In the genomic region with DNA sequence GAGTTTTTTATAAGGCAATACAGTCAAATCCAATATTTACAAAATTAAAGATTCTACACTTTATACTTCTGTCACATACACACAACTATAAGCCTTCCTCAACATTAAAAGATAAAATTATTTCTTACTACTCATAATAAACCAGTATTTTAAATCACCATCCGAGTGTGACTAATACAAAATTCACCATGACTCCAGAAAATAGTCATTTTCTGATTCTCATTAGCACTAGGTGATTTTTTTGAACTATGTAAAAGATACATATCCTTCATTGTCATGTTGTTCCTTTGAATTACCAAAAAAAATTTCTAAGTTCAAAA, we compare ENCODE assay signal across 8 cellular contexts. TPM values are rescaled to one million over a fixed set of nuclear protein-coding genes. Genes with fewer than 3 reads are reported as not detected.
A peak's percentile ranks its signal among the peaks of the same experiment; 100 is the strongest.
DNase-seq lines count a peak whose midpoint lies in the region; ATAC-seq, FAIRE-seq and TF ChIP-seq lines count a peak whose summit lies in the region.

No MANE protein-coding gene starts in this region.

- TF ChIP-seq EP300 in transverse colon (IDR thresholded peaks at IDR 0.05; ENCODE audit: low read depth), result no peak

- no peaks in the 10 kb centered on the region for H3K9me3 Mint-ChIP-seq in activated T-helper 2 cell treated with anti-CD3 and anti-CD28 coated beads, Interferon-gamma antibody, Interleukin-2, Interleukin-4, amounts not matched to agents 10 μg/mL and 5 μg/mL and 100 μg/mL, durations not matched to agents 14 hours and 24 hours and 36 hours

- no peak for DNase-seq in cardiac muscle cell (ENCODE audit: low read depth in 1 of 2, low spot score in 1 of 2)
- DNase-seq in left ventricle myocardium superior, result no peak
- DNase-seq in activated T-helper 2 cell treated with anti-CD3 and anti-CD28 coated beads, Interferon-gamma antibody, Interleukin-2, Interleukin-4, amounts not matched to agents 10 μg/mL and 5 μg/mL and 100 μg/mL, durations not matched to agents 14 hours and 24 hours and 36 hours (ENCODE audit: low spot score), result no peak
- no peak for DNase-seq in transverse colon
- no peak for DNase-seq in NCI-H2081 (lab: John Stamatoyannopoulos, UW)

- H3K4me3 Mint-ChIP-seq in activated T-helper 2 cell treated with anti-CD3 and anti-CD28 coated beads, Interferon-gamma antibody, Interleukin-2, Interleukin-4, amounts not matched to agents 10 μg/mL and 5 μg/mL and 100 μg/mL, durations not matched to agents 14 hours and 24 hours and 36 hours (ENCODE audit: low read depth), result peak overlapping the region; percentile 90

- H3K27ac Mint-ChIP-seq in activated T-helper 2 cell treated with anti-CD3 and anti-CD28 coated beads, Interferon-gamma antibody, Interleukin-2, Interleukin-4, amounts not matched to agents 10 μg/mL and 5 μg/mL and 100 μg/mL, durations not matched to agents 14 hours and 24 hours and 36 hours, result peak overlapping the region; percentile 97

- ATAC-seq in left ventricle myocardium superior (no peak), GM18870 (IDR thresholded peaks at IDR 0.05; ENCODE audit: unreplicated experiment) (no peak), GM21367 (IDR thresholded peaks at IDR 0.05; ENCODE audit: unreplicated experiment) (no peak)

- no peak for TF ChIP-seq POLR2A in transverse colon (IDR thresholded peaks at IDR 0.05)

- peak overlapping the region; percentile 24 for H3K27ac ChIP-seq in cardiac muscle cell
- H3K27ac ChIP-seq in transverse colon, result peak overlapping the region; percentile 47 to 79 (median 77)

- peaks cover 17% of the 10 kb centered on the region for H3K4me1 ChIP-seq in cardiac muscle cell (ENCODE audit: low read depth)
- H3K4me1 ChIP-seq in transverse colon, result peaks cover 0 to 19% (median 4%) of the 10 kb centered on the region in 4 donors

- intact Hi-C loops in left ventricle myocardium superior (cut with micrococcal nuclease), result no loop called here
- intact Hi-C loops in activated T-helper 2 cell treated with anti-CD3 and anti-CD28 coated beads, Interferon-gamma antibody, Interleukin-2, Interleukin-4, amounts not matched to agents 10 μg/mL and 5 μg/mL and 100 μg/mL, durations not matched to agents 14 hours and 24 hours and 36 hours (cut with micrococcal nuclease), result loop anchor here (1.0 to 10.0 kb wide), 4 partner anchors 7 to 1415 kb away; a partner anchor contains a TSS
- intact Hi-C loops in transverse colon (cut with DNase I; ENCODE audit: low total_unique reads), result no loop called here

- peaks cover 30% of the 10 kb centered on the region for H3K4me1 Mint-ChIP-seq in activated T-helper 2 cell treated with anti-CD3 and anti-CD28 coated beads, Interferon-gamma antibody, Interleukin-2, Interleukin-4, amounts not matched to agents 10 μg/mL and 5 μg/mL and 100 μg/mL, durations not matched to agents 14 hours and 24 hours and 36 hours (ENCODE audit: low read depth)

- no peaks in the 10 kb centered on the region for H3K36me3 ChIP-seq in cardiac muscle cell
- H3K36me3 ChIP-seq in transverse colon, result no peaks in the 10 kb centered on the region

- TF ChIP-seq CTCF in cardiac muscle cell (IDR thresholded peaks at IDR 0.05; ENCODE audit: low read depth, low read length), result no peak
- TF ChIP-seq CTCF in transverse colon (IDR thresholded peaks at IDR 0.05), result no peak

- no peaks in the 10 kb centered on the region for H3K27me3 Mint-ChIP-seq in activated T-helper 2 cell treated with anti-CD3 and anti-CD28 coated beads, Interferon-gamma antibody, Interleukin-2, Interleukin-4, amounts not matched to agents 10 μg/mL and 5 μg/mL and 100 μg/mL, durations not matched to agents 14 hours and 24 hours and 36 hours (ENCODE audit: low read depth)

- FAIRE-seq in islet of Langerhans (lab: Jason Lieb, UNC), result peak; percentile 92

- no peaks in the 10 kb centered on the region for H3K27me3 ChIP-seq in cardiac muscle cell
- H3K27me3 ChIP-seq in transverse colon, result no peaks in the 10 kb centered on the region

- in situ Hi-C loops in transverse colon (cut with MboI; ENCODE audit: low pct_ligation_motif_present in 1 of 4, low pct_unique_long_range_greater_than_20kb in 1 of 4, low sequenced_read_pairs in 3 of 4), result no loop called here

- no peaks in the 10 kb centered on the region for H3K36me3 Mint-ChIP-seq in activated T-helper 2 cell treated with anti-CD3 and anti-CD28 coated beads, Interferon-gamma antibody, Interleukin-2, Interleukin-4, amounts not matched to agents 10 μg/mL and 5 μg/mL and 100 μg/mL, durations not matched to agents 14 hours and 24 hours and 36 hours (ENCODE audit: low read depth)

- H3K4me3 ChIP-seq in cardiac muscle cell, result peak overlapping the region; percentile 23
- H3K4me3 ChIP-seq in transverse colon, result peak overlapping the region in 3 of 4 donors; percentile 13 to 42 (median 13)

- 44 to 71% methylated on average over 1 of the region's 1 CpG for WGBS in transverse colon (ENCODE audit: low coverage in 1 of 2), 2 donors

- H3K9me3 ChIP-seq in cardiac muscle cell (ENCODE audit: low read depth) (no peaks in the 10 kb centered on the region), transverse colon (no peaks in the 10 kb centered on the region)

RNA-seq across cellular contexts. Expression of a gene that starts 0.6 kb away (rescaled TPM):
- 0.60 and 1.3 TPM in 2 replicates for total RNA-seq in cardiac muscle cell
- 0.31 and 0.40 TPM in 2 replicates for polyA plus RNA-seq in cardiac muscle cell
- 0.20 TPM for total RNA-seq in left ventricle myocardium superior
- 0.92 and 1.8 TPM in 2 replicates for total RNA-seq in activated T-helper 2 cell treated with anti-CD3 and anti-CD28 coated beads, Interferon-gamma antibody, Interleukin-2, Interleukin-4, amounts not matched to agents 10 μg/mL and 5 μg/mL and 100 μg/mL, durations not matched to agents 14 hours and 24 hours and 36 hours
- total RNA-seq in transverse colon, result 1 to 10 TPM in 1 of 4 donors, under 1 TPM in 2, not detected in 1; under 0.01 to 2.5 (median 0.82) TPM
